In genomic region chr16:72832640-72833039, GRCh38 we compare ENCODE assay signal across 8 cellular contexts.
DNase-seq lines count a peak whose midpoint lies in the region; ATAC-seq and TF ChIP-seq lines count a peak whose summit lies in the region.

No MANE protein-coding gene starts in this region.

- H3K27me3 ChIP-seq in Peyer's patch, result no peaks in the 10 kb centered on the region

- no peaks in the 10 kb centered on the region for H3K36me3 ChIP-seq in Peyer's patch

- H3K4me3 Mint-ChIP-seq in type B pancreatic cell, result no peak overlapping the region

- no peak for TF ChIP-seq POLR2A in Peyer's patch (IDR thresholded peaks at IDR 0.05)

- peak; percentile 45 for ATAC-seq in GM18520 (IDR thresholded peaks at IDR 0.05; ENCODE audit: unreplicated experiment)

- peaks cover 25% of the 10 kb centered on the region for H3K36me3 Mint-ChIP-seq in type B pancreatic cell

- no peaks in the 10 kb centered on the region for H3K4me1 ChIP-seq in Peyer's patch

- peaks cover 43% of the 10 kb centered on the region for H3K4me1 Mint-ChIP-seq in type B pancreatic cell (ENCODE audit: unreplicated experiment)

- H3K9me3 ChIP-seq in Peyer's patch, result no peaks in the 10 kb centered on the region

- no peaks in the 10 kb centered on the region for H3K27me3 Mint-ChIP-seq in type B pancreatic cell

- H3K4me3 ChIP-seq in Peyer's patch, result no peak overlapping the region

- DNase-seq in Ammon's horn (ENCODE audit: low spot score) (peak; percentile 84), HK-2 (ENCODE audit: unreplicated experiment) (peak; percentile 81), Peyer's patch (peak; percentile 64 to 90 (median 87)), germinal center (ENCODE audit: low spot score) (peak; percentile 78), pons (ENCODE audit: low spot score) (peak; percentile 80), type B pancreatic cell (ENCODE audit: extremely low spot score, unreplicated experiment) (peak; percentile 90)
- peak; percentile 89 for DNase-seq in activated effector memory CD4-positive, alpha-beta T cell treated with anti-CD3 and anti-CD28 coated beads, Interleukin-2, amount 50 U/mL, for 16 hours

- no peak overlapping the region for H3K27ac Mint-ChIP-seq in type B pancreatic cell

- TF ChIP-seq CTCF in Peyer's patch (IDR thresholded peaks at IDR 0.05) (peak; percentile 67 to 97 (median 86)), type B pancreatic cell (conservative IDR thresholded peaks at IDR 0.05) (peak; percentile 97)

- no peak overlapping the region for H3K27ac ChIP-seq in Peyer's patch

- H3K9me3 Mint-ChIP-seq in type B pancreatic cell, result no peaks in the 10 kb centered on the region
